Comparison of ENCODE assay signal across 19 cellular contexts in the genomic region with DNA sequence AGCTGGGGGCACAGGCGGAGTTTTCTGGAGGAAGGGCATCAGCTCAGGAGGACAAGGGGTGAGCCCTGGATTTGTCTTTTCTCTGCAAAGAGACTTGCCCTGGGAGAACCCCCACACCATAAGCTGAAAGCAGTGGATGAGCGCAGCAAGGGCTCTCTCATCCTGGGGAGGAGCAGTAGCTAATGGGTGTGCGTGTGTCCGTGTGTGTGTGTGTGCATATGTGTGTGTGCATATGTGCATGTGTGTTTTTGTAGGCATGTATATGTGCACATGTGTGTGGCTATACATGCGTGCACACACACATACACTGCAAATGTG. TPM values are rescaled to one million over a fixed set of nuclear protein-coding genes. Genes with fewer than 3 reads are reported as not detected.
A peak's percentile ranks its signal among the peaks of the same experiment; 100 is the strongest.
DNase-seq lines count a peak whose midpoint lies in the region; ATAC-seq and TF ChIP-seq lines count a peak whose summit lies in the region.
"Had no signal": no experiment of that assay in that cellular context is flagged by ENCODE, and none has a peak within 500 bp of the region (broad histone marks: within the 10 kb centered on the region; RNA-seq: fewer than 3 reads in every experiment).

No MANE protein-coding gene starts in this region.

- WGBS in ectodermal cell, 2 experiments, result 94 to 96% methylated on average over 5 of the region's 5 CpGs

- no peaks in the 10 kb centered on the region for H3K36me3 ChIP-seq in ectodermal cell (ENCODE audit: control insufficient read depth, insufficient read depth, low read length)
- H3K36me3 ChIP-seq: MG63 had no signal

- no peak for TF ChIP-seq CTCF in nephron progenitor cell (IDR thresholded peaks at IDR 0.05)

- H3K27me3 ChIP-seq in ectodermal cell (ENCODE audit: control insufficient read depth, insufficient read depth, low read length, poor library complexity, severe bottlenecking), result no peaks in the 10 kb centered on the region
- H3K27me3 ChIP-seq: MG63 had no signal

- H3K27me3 Mint-ChIP-seq in activated T-cell treated with anti-CD3 and anti-CD28 coated beads, Interleukin-2, amount 50 U/mL, for 24 hours, result peaks cover 8% of the 10 kb centered on the region
- H3K27me3 Mint-ChIP-seq in nephron progenitor cell (ENCODE audit: low read depth, poor library complexity), result peaks cover 18% of the 10 kb centered on the region

- no peak for ATAC-seq in GM19035 (IDR thresholded peaks at IDR 0.05; ENCODE audit: unreplicated experiment)

- no peaks in the 10 kb centered on the region for H3K36me3 Mint-ChIP-seq in activated T-cell treated with anti-CD3 and anti-CD28 coated beads, Interleukin-2, amount 50 U/mL, for 24 hours (ENCODE audit: low read depth)
- H3K36me3 Mint-ChIP-seq in nephron progenitor cell (ENCODE audit: low read depth), result no peaks in the 10 kb centered on the region

- DNase-seq in activated T-cell treated with anti-CD3 and anti-CD28 coated beads, Interleukin-2, amount 50 U/mL, for 24 hours, result peak; percentile 16
- no peak for DNase-seq in activated T-cell treated with anti-CD3 and anti-CD28 coated beads, Interleukin-2, amount 50 U/mL, for 48 hours
- DNase-seq in nephron progenitor cell (no peak), iPS-NIHi7 (ENCODE audit: extremely low spot score) (no peak), MV-4-11 (lab: John Stamatoyannopoulos, UW) (no peak)
- DNase-seq: 8988T, ACHN, Calu3, DMS79 treated with DMSO at 0.1 percent for 48 hours, KBM-7, MG63, NCI-H1417 treated with DMSO at 0.1 percent for 48 hours, NCI-H1694 treated with DMSO at 0.1 percent for 48 hours, NCI-H2081, NCI-H2227 treated with DMSO at 0.1 percent for 48 hours, NCI-H526 treated with DMSO at 0.1 percent for 48 hours had no signal

- H3K27ac ChIP-seq in ectodermal cell (ENCODE audit: insufficient read depth, low read depth, low read length, poor library complexity, severe bottlenecking), result peak overlapping the region; percentile 26
- H3K27ac ChIP-seq: RWPE1 had no signal

- no peak overlapping the region for H3K27ac Mint-ChIP-seq in activated T-cell treated with anti-CD3 and anti-CD28 coated beads, Interleukin-2, amount 50 U/mL, for 24 hours
- peak overlapping the region; percentile 53 for H3K27ac Mint-ChIP-seq in nephron progenitor cell

- no peaks in the 10 kb centered on the region for H3K9me3 ChIP-seq in ectodermal cell (ENCODE audit: control insufficient read depth, low read length)
- H3K9me3 ChIP-seq: MG63 had no signal

- H3K4me3 ChIP-seq in ectodermal cell (ENCODE audit: insufficient read depth, low read depth, low read length), result no peak overlapping the region
- H3K4me3 ChIP-seq: MG63 had no signal

- peaks cover 6% of the 10 kb centered on the region for H3K4me1 Mint-ChIP-seq in activated T-cell treated with anti-CD3 and anti-CD28 coated beads, Interleukin-2, amount 50 U/mL, for 24 hours (ENCODE audit: low read depth)
- H3K4me1 Mint-ChIP-seq in nephron progenitor cell, result peaks cover 69% of the 10 kb centered on the region

- H3K4me3 Mint-ChIP-seq in activated T-cell treated with anti-CD3 and anti-CD28 coated beads, Interleukin-2, amount 50 U/mL, for 24 hours, result no peak overlapping the region
- no peak overlapping the region for H3K4me3 Mint-ChIP-seq in nephron progenitor cell

- peaks cover 19% of the 10 kb centered on the region for H3K4me1 ChIP-seq in ectodermal cell (ENCODE audit: control insufficient read depth, insufficient read depth, low read length)

- no peaks in the 10 kb centered on the region for H3K9me3 Mint-ChIP-seq in activated T-cell treated with anti-CD3 and anti-CD28 coated beads, Interleukin-2, amount 50 U/mL, for 24 hours
- H3K9me3 Mint-ChIP-seq in nephron progenitor cell, result no peaks in the 10 kb centered on the region

RNA-seq across cellular contexts. Expression of gene SMIM38, which starts 45.3 kb away (rescaled TPM):
- 0.30 TPM for polyA plus RNA-seq in ectodermal cell (2013, experiment 1 of 4)
- polyA plus RNA-seq in ectodermal cell (2013, experiment 2 of 4), result 0.25 TPM
- polyA plus RNA-seq in ectodermal cell (2013, experiment 3 of 4), result not detected
- 0.36 TPM for polyA plus RNA-seq in ectodermal cell (2013, experiment 4 of 4)
